Comparison of ENCODE assay signal across 9 cellular contexts in genomic region chr6:170289108-170289931, GRCh38. TPM values are rescaled to one million over a fixed set of nuclear protein-coding genes. Genes with fewer than 3 reads are reported as not detected.
DNase-seq lines count a peak whose midpoint lies in the region; ATAC-seq, FAIRE-seq and TF ChIP-seq lines count a peak whose summit lies in the region.
"Had no signal": no experiment of that assay in that cellular context is flagged by ENCODE, and none has a peak within 500 bp of the region (broad histone marks: within the 10 kb centered on the region; RNA-seq: fewer than 3 reads in every experiment).

No MANE protein-coding gene starts in this region.

- DNase-seq in GM12892 (ENCODE audit: insufficient read length) (no peak), gastrocnemius medialis (no peak), GOT3 (lab: John Stamatoyannopoulos, UW) (no peak), putamen (ENCODE audit: low spot score) (no peak)

- peaks cover 0 to 76% (median 26%) of the 10 kb centered on the region in 3 donors for H3K4me1 ChIP-seq in gastroesophageal sphincter
- H3K4me1 ChIP-seq in gastrocnemius medialis: peaks cover 16 to 24% of the 10 kb centered on the region in 2 donors

- no peak for TF ChIP-seq EP300 in gastroesophageal sphincter (IDR thresholded peaks at IDR 0.05)

- intact Hi-C loops in gastrocnemius medialis (cut with DNase I; ENCODE audit: low total_unique reads): no loop called here

- in situ Hi-C loops in gastrocnemius medialis (cut with MboI; ENCODE audit: low sequenced_read_pairs in 4 of 4): loop anchor here in 2 of 4 donors (25.0 kb wide), 2 partner anchors 252 to 452 kb away; no protein-coding TSS in a partner anchor

- peak; percentile 17 for FAIRE-seq in GM12892 (lab: Jason Lieb, UNC)

- no peaks in the 10 kb centered on the region for H3K9me3 ChIP-seq in gastroesophageal sphincter
- no peaks in the 10 kb centered on the region for H3K9me3 ChIP-seq in gastrocnemius medialis

- peaks cover 0 to 19% of the 10 kb centered on the region in 2 donors for H3K36me3 ChIP-seq in gastroesophageal sphincter
- no peaks in the 10 kb centered on the region for H3K36me3 ChIP-seq in gastrocnemius medialis

- TF ChIP-seq POLR2A in GM12892 (IDR thresholded peaks at IDR 0.05; ENCODE audit: low read depth, low read length): no peak
- TF ChIP-seq POLR2A in gastroesophageal sphincter (IDR thresholded peaks at IDR 0.05): no peak
- TF ChIP-seq POLR2A in gastrocnemius medialis (IDR thresholded peaks at IDR 0.05): no peak

- no peak for TF ChIP-seq CTCF in WI38 (IDR thresholded peaks at IDR 0.05; ENCODE audit: low read depth, low read length)
- no peak for TF ChIP-seq CTCF in gastroesophageal sphincter (IDR thresholded peaks at IDR 0.05)
- no peak for TF ChIP-seq CTCF in gastrocnemius medialis (IDR thresholded peaks at IDR 0.05 in 4 of 5, conservative IDR thresholded peaks at IDR 0.05 in 1 of 5)

- WGBS in gastroesophageal sphincter (ENCODE audit: low coverage in 1 of 2), 2 donors: 11% methylated on average over 5 of the region's 96 CpGs; no CpG with 5 or more reads in 1 of the 2 donors

- H3K27me3 ChIP-seq in gastroesophageal sphincter (peaks cover 77% of the 10 kb centered on the region), gastrocnemius medialis (peaks cover 34 to 53% (median 43%) of the 10 kb centered on the region in 3 donors)

- no peak for ATAC-seq in gastroesophageal sphincter
- no peak for ATAC-seq in gastrocnemius medialis
- ATAC-seq in GM21381 (IDR thresholded peaks at IDR 0.05; ENCODE audit: unreplicated experiment): no peak
- ATAC-seq in HG03378 (IDR thresholded peaks at IDR 0.05; ENCODE audit: unreplicated experiment): no peak

- H3K27ac ChIP-seq in gastroesophageal sphincter: peak overlapping the region in 2 of 4 donors; percentile 74 to 79
- H3K27ac ChIP-seq in gastrocnemius medialis: peak overlapping the region in 3 of 4 donors; percentile 70 to 75 (median 73)
- H3K27ac ChIP-seq: KMS-11 had no signal

- H3K4me3 ChIP-seq in WI38 (ENCODE audit: low read depth, low read length): peak overlapping the region; percentile 66
- peak overlapping the region; percentile 62 to 63 for H3K4me3 ChIP-seq in gastroesophageal sphincter
- H3K4me3 ChIP-seq in gastrocnemius medialis: peak overlapping the region; percentile 66 to 85 (median 76)

RNA-seq across cellular contexts. Expression of gene DLL1, which starts 1.6 kb away (rescaled TPM):
- 0.17 TPM for polyA plus RNA-seq in GM12892 (2012; ENCODE audit: missing spikeins)
- 10 to 100 TPM in 1 of 4 donors, 1 to 10 TPM in 3; 5.3 to 11.8 (median 6.5) TPM for total RNA-seq in gastroesophageal sphincter
- 1 to 10 TPM; 1.8 to 3.7 (median 3.3) TPM for total RNA-seq in gastrocnemius medialis

RNA-seq across cellular contexts. Expression of gene FAM120B, which starts 17.2 kb away (rescaled TPM):
- 13.7 TPM for polyA plus RNA-seq in GM12892 (2012; ENCODE audit: missing spikeins)
- total RNA-seq in gastroesophageal sphincter (10 to 100 TPM; 24.6 to 40.3 (median 31.9) TPM), gastrocnemius medialis (10 to 100 TPM; 10.7 to 17.0 (median 13.5) TPM)
